8 cellular contexts compared by ENCODE assay signal in genomic region chr17:1643999-1644492, GRCh38. TPM values are rescaled to one million over a fixed set of nuclear protein-coding genes. Genes with fewer than 3 reads are reported as not detected.
DNase-seq lines count a peak whose midpoint lies in the region; ATAC-seq and TF ChIP-seq lines count a peak whose summit lies in the region.

No MANE protein-coding gene starts in this region.

- H3K9me3 ChIP-seq in iPS-18a (ENCODE audit: control insufficient read depth, low read depth, low read length) (no peaks in the 10 kb centered on the region), smooth muscle cell (replicated peaks; ENCODE audit: low read depth) (no peaks in the 10 kb centered on the region)

- no peak overlapping the region for H3K9ac ChIP-seq in iPS-18a (ENCODE audit: low read length)
- no peak overlapping the region for H3K9ac ChIP-seq in smooth muscle cell (ENCODE audit: low read depth)

- H3K4me1 Mint-ChIP-seq in activated CD4-positive, alpha-beta memory T cell treated with anti-CD3 and anti-CD28 coated beads for 36 hours (ENCODE audit: low read depth): peaks cover 24% of the 10 kb centered on the region

- no peaks in the 10 kb centered on the region for H3K9me3 Mint-ChIP-seq in activated CD4-positive, alpha-beta memory T cell treated with anti-CD3 and anti-CD28 coated beads for 36 hours

- DNase-seq in GM13977 (ENCODE audit: low spot score): peak; percentile 71
- DNase-seq in activated CD4-positive, alpha-beta memory T cell treated with anti-CD3 and anti-CD28 coated beads for 36 hours: peak; percentile 29
- no peak for DNase-seq in smooth muscle cell (lab: John Stamatoyannopoulos, UW; ENCODE audit: unreplicated experiment)
- DNase-seq in G401 (ENCODE audit: low spot score): no peak

- H3K79me2 ChIP-seq in smooth muscle cell (ENCODE audit: low read depth): no peaks in the 10 kb centered on the region

- peak overlapping the region; percentile 19 for H2AFZ ChIP-seq in smooth muscle cell (ENCODE audit: low read depth)

- no peak for TF ChIP-seq CTCF in GM13977 (IDR thresholded peaks at IDR 0.05; ENCODE audit: extremely low read depth, insufficient read depth, missing control alignments)
- no peak for TF ChIP-seq CTCF in smooth muscle cell (IDR thresholded peaks at IDR 0.05; ENCODE audit: borderline replicate concordance, insufficient read depth, poor library complexity, severe bottlenecking)

- H3K4me3 Mint-ChIP-seq in activated CD4-positive, alpha-beta memory T cell treated with anti-CD3 and anti-CD28 coated beads for 36 hours: peak overlapping the region; percentile 73

- H3K36me3 ChIP-seq in iPS-18a (ENCODE audit: control insufficient read depth, low read depth, low read length) (no peaks in the 10 kb centered on the region), smooth muscle cell (ENCODE audit: low read depth) (no peaks in the 10 kb centered on the region)

- H3K27ac ChIP-seq in iPS-18a (ENCODE audit: low read length): no peak overlapping the region
- H3K27ac ChIP-seq in smooth muscle cell (ENCODE audit: low read depth): no peak overlapping the region

- no peak for ATAC-seq in HG02678 (IDR thresholded peaks at IDR 0.05; ENCODE audit: unreplicated experiment)
- ATAC-seq in GM18520 (IDR thresholded peaks at IDR 0.05; ENCODE audit: unreplicated experiment): no peak
- ATAC-seq in HG03135 (IDR thresholded peaks at IDR 0.05; ENCODE audit: unreplicated experiment): no peak

- no peaks in the 10 kb centered on the region for H3K36me3 Mint-ChIP-seq in activated CD4-positive, alpha-beta memory T cell treated with anti-CD3 and anti-CD28 coated beads for 36 hours

- intact Hi-C loops in activated CD4-positive, alpha-beta memory T cell treated with anti-CD3 and anti-CD28 coated beads for 36 hours (cut with micrococcal nuclease): loop anchor here (10.0 kb wide), 1 partner anchor 391 kb away; the partner anchor contains the start of gene DPH1

- CTCF ChIA-PET in activated CD4-positive, alpha-beta memory T cell treated with anti-CD3 and anti-CD28 coated beads for 36 hours (lab: Charles Lee): interaction anchor here (1.1 to 2.8 kb wide), 3 partner anchors 12 to 70 kb away, joined by 4 to 12 read pairs (median 6); partner anchors contain the start of gene SLC43A2

- H4K20me1 ChIP-seq in smooth muscle cell (ENCODE audit: low read depth): no peaks in the 10 kb centered on the region

- peaks cover 22% of the 10 kb centered on the region for H3F3A ChIP-seq in smooth muscle cell (ENCODE audit: low read depth)

- peak overlapping the region; percentile 83 for H3K27ac Mint-ChIP-seq in activated CD4-positive, alpha-beta memory T cell treated with anti-CD3 and anti-CD28 coated beads for 36 hours

- POLR2A ChIA-PET in activated CD4-positive, alpha-beta memory T cell treated with anti-CD3 and anti-CD28 coated beads for 36 hours (lab: Charles Lee): interaction anchor here (0.8 to 1.1 kb wide), 2 partner anchors 17 to 73 kb away, joined by 3 to 4 read pairs; no protein-coding TSS in a partner anchor

- H3K4me3 ChIP-seq in iPS-18a (ENCODE audit: low read length): peak overlapping the region; percentile 45
- H3K4me3 ChIP-seq in smooth muscle cell: peak overlapping the region; percentile 48

- peak overlapping the region; percentile 88 for H3K4me2 ChIP-seq in smooth muscle cell

- in situ Hi-C loops in GM13977 (cut with MboI; ENCODE audit: low pct_unique_long_range_greater_than_20kb, low sequenced_read_pairs, unreplicated experiment) (no loop called here), G401 (cut with HindIII; ENCODE audit: low sequenced_read_pairs) (no loop called here)

- no peaks in the 10 kb centered on the region for H3K27me3 Mint-ChIP-seq in activated CD4-positive, alpha-beta memory T cell treated with anti-CD3 and anti-CD28 coated beads for 36 hours

- H3K27me3 ChIP-seq in iPS-18a (ENCODE audit: control insufficient read depth, insufficient read depth, low read length) (peaks cover 20% of the 10 kb centered on the region), smooth muscle cell (ENCODE audit: low read depth) (no peaks in the 10 kb centered on the region)

- 67% methylated on average over 11 of the region's 13 CpGs for WGBS in smooth muscle cell (ENCODE audit: low lambda C conversion rate)

- H3K4me1 ChIP-seq in iPS-18a (ENCODE audit: control insufficient read depth, low read depth, low read length) (peaks cover 5% of the 10 kb centered on the region), smooth muscle cell (ENCODE audit: low read depth) (peaks cover 8% of the 10 kb centered on the region)

RNA-seq across cellular contexts. Expression of gene SCARF1, which starts 1.5 kb away (rescaled TPM):
- 1 to 10 TPM; 2.7 to 3.2 TPM for total RNA-seq in activated CD4-positive, alpha-beta memory T cell treated with anti-CD3 and anti-CD28 coated beads for 36 hours
- 0.45 and 0.63 TPM in 2 replicates for total RNA-seq in smooth muscle cell
- polyA plus RNA-seq in smooth muscle cell: 0.11 and 0.65 TPM in 2 replicates
- 0.71 and 3.4 TPM in 2 replicates for total RNA-seq in G401 (2014; rRNA removed; shearing (Covaris generic))

RNA-seq across cellular contexts. Expression of gene RILP, which starts 5.6 kb away (rescaled TPM):
- total RNA-seq in activated CD4-positive, alpha-beta memory T cell treated with anti-CD3 and anti-CD28 coated beads for 36 hours: 1 to 10 TPM; 5.8 to 6.2 TPM
- 5.1 and 8.4 TPM in 2 replicates for total RNA-seq in smooth muscle cell
- 7.4 and 7.7 TPM in 2 replicates for polyA plus RNA-seq in smooth muscle cell
- total RNA-seq in G401 (2014; rRNA removed; shearing (Covaris generic)): 9.5 and 36.1 TPM in 2 replicates

RNA-seq across cellular contexts. Expression of gene SLC43A2, which starts 15.4 kb away (rescaled TPM):
- total RNA-seq in activated CD4-positive, alpha-beta memory T cell treated with anti-CD3 and anti-CD28 coated beads for 36 hours: 1 to 10 TPM; 2.0 to 2.2 TPM
- total RNA-seq in smooth muscle cell: 3.8 and 4.4 TPM in 2 replicates
- polyA plus RNA-seq in smooth muscle cell: 5.3 and 7.1 TPM in 2 replicates
- total RNA-seq in G401 (2014; rRNA removed; shearing (Covaris generic)): 22.1 and 39.7 TPM in 2 replicates

RNA-seq across cellular contexts. Expression of gene PRPF8, which starts 40.6 kb away (rescaled TPM):
- 100 to 1,000 TPM; 370 to 378 TPM for total RNA-seq in activated CD4-positive, alpha-beta memory T cell treated with anti-CD3 and anti-CD28 coated beads for 36 hours
- total RNA-seq in smooth muscle cell: 99.7 and 111 TPM in 2 replicates
- 129 and 135 TPM in 2 replicates for polyA plus RNA-seq in smooth muscle cell
- 157 and 202 TPM in 2 replicates for total RNA-seq in G401 (2014; rRNA removed; shearing (Covaris generic))

Comparison
In these comparisons a context has a peak if more than half of its experiments do, and no peak if none do; other contexts are left out.
1. DNase-seq: peak in GM13977 (single experiment) and activated CD4-positive, alpha-beta memory T cell treated with anti-CD3 and anti-CD28 coated beads for 36 hours (single experiment); none in smooth muscle cell (single experiment) and G401 (single experiment).